Comparison of ENCODE assay signal across 24 cellular contexts in the genomic region with DNA sequence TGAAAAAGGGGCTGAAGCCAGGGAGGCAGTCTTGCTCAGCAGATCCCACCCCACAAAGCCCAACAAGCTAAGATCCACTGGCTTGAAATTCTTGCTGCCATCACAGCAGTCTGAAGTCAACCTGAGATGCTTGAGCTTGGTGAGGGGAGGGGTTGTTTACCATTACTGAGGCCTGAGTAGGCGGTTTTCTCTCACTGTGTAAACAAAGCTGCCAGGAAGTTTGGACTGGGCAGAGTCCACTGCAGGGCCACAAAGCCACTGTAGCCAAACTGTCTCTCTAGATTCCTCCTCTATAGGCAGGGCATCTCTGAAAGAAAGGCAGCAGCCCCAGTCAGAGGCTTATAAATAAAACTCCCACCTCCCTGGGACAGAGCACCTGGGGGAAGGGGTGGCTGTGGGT.
DNase-seq lines count a peak whose midpoint lies in the region; ATAC-seq, FAIRE-seq and TF ChIP-seq lines count a peak whose summit lies in the region.
"Had no signal": no experiment of that assay in that cellular context is flagged by ENCODE, and none has a peak within 500 bp of the region (broad histone marks: within the 10 kb centered on the region; RNA-seq: fewer than 3 reads in every experiment).

No MANE protein-coding gene starts in this region.

- H3K4me1 Mint-ChIP-seq in Caco-2 (ENCODE audit: low read depth, unreplicated experiment) (no peaks in the 10 kb centered on the region), HFFc6 (ENCODE audit: low read depth) (no peaks in the 10 kb centered on the region)

- no peak overlapping the region for H4K8ac ChIP-seq in H1 (ENCODE audit: extremely low read depth, insufficient read depth, low read length)

- H3K4me2 ChIP-seq in H1 (ENCODE audit: insufficient read depth in 1 of 2, low read depth in 2 of 2, low read length in 2 of 2), result no peak overlapping the region
- H3K4me2 ChIP-seq: PC-9 had no signal

- no peak overlapping the region for H3K4ac ChIP-seq in H1 (replicated peaks; ENCODE audit: insufficient read length, low read depth, low read length)

- DNase-seq in Caco-2, result peak; percentile 10 to 41
- DNase-seq in M059J (ENCODE audit: low read depth), result peak; percentile 3
- no peak for DNase-seq in H1 (ENCODE audit: low read depth in 1 of 2, low spot score in 2 of 2)
- DNase-seq in right lobe of liver, result peak; percentile 32 to 67 (median 61)
- no peak for DNase-seq in stimulated activated CD4-positive, alpha-beta T cell treated with anti-CD3 and anti-CD28 coated beads, Interleukin-2, amount 100 ng/mL, for 48 hours
- DNase-seq in HFFc6, result no peak
- DNase-seq: C1 segment of cervical spinal cord; CD8-positive, alpha-beta T cell; GOT3; NCI-H1092; NCI-H1417 treated with DMSO at 0.1 percent for 48 hours; NCI-H1694 treated with DMSO at 0.1 percent for 48 hours; NCI-H2081; NCI-H2227 treated with DMSO at 0.1 percent for 48 hours; NCI-H524; NCI-H748 treated with DMSO at 0.1 percent for 48 hours; NK-92 treated with Interleukin-12 subunit alpha and Interleukin-12 subunit beta, amount 100 ng/mL, for 24 hours; PC-9; Right ventricle myocardium superior; RPMI8226; T-helper 1 cell had no signal

- peaks cover 10% of the 10 kb centered on the region for H3K9me3 Mint-ChIP-seq in Caco-2 (ENCODE audit: unreplicated experiment)
- peaks cover 18% of the 10 kb centered on the region for H3K9me3 Mint-ChIP-seq in HFFc6

- no peaks in the 10 kb centered on the region for H4K20me1 ChIP-seq in H1 (replicated peaks in 1 of 2; ENCODE audit: control insufficient read depth in 1 of 2, insufficient read depth in 2 of 2, low read length in 2 of 2)

- H3K4me3 ChIP-seq in Caco-2 (ENCODE audit: low read depth, low read length) (no peak overlapping the region), H1 (ENCODE audit: extremely low read depth in 1 of 4, insufficient read depth in 2 of 4, low read depth in 3 of 4, low read length in 4 of 4) (no peak overlapping the region), right lobe of liver (no peak overlapping the region)
- H3K4me3 ChIP-seq: PC-9 had no signal

- H2BK120ac ChIP-seq in H1 (replicated peaks; ENCODE audit: low read depth, low read length), result no peak overlapping the region

- H2BK20ac ChIP-seq in H1 (ENCODE audit: low read length), result no peak overlapping the region

- no peak overlapping the region for H3K9ac ChIP-seq in H1 (replicated peaks in 1 of 4; ENCODE audit: extremely low read depth in 1 of 4, low read depth in 3 of 4, low read length in 3 of 4)

- intact Hi-C loops in Caco-2 (cut with micrococcal nuclease; ENCODE audit: unreplicated experiment), result no loop called here
- intact Hi-C loops in right lobe of liver (cut with DNase I), result no loop called here

- no peaks in the 10 kb centered on the region for H3K79me1 ChIP-seq in H1 (ENCODE audit: low read depth, low read length)

- ATAC-seq in right lobe of liver (peak; percentile 94 to 100 (median 97)), HG02938 (IDR thresholded peaks at IDR 0.05; ENCODE audit: unreplicated experiment) (no peak), HG03095 (IDR thresholded peaks at IDR 0.05; ENCODE audit: unreplicated experiment) (no peak)
- ATAC-seq: CD8-positive, alpha-beta T cell had no signal

- no peak overlapping the region for H3K27ac Mint-ChIP-seq in Caco-2 (ENCODE audit: unreplicated experiment)
- H3K27ac Mint-ChIP-seq in HFFc6, result no peak overlapping the region
- H3K27ac Mint-ChIP-seq: CD8-positive, alpha-beta T cell had no signal

- no peak overlapping the region for H3K27ac ChIP-seq in H1 (ENCODE audit: low read depth, low read length)
- no peak overlapping the region for H3K27ac ChIP-seq in right lobe of liver
- H3K27ac ChIP-seq: PC-9 had no signal

- H2BK15ac ChIP-seq in H1 (ENCODE audit: low read length), result no peak overlapping the region

- TF ChIP-seq POLR2A in H1 (IDR thresholded peaks at IDR 0.05; ENCODE audit: control extremely low read depth in 1 of 2, low read depth in 2 of 2, low read length in 2 of 2) (no peak), right lobe of liver (IDR thresholded peaks at IDR 0.05) (no peak)

- POLR2A ChIA-PET in Caco-2 (lab: Charles Lee), result no interaction called here
- POLR2A ChIA-PET in H1 (lab: Charles Lee; ENCODE audit: partially characterized antibody), result no interaction called here

- no peaks in the 10 kb centered on the region for H3K4me1 ChIP-seq in Caco-2
- no peaks in the 10 kb centered on the region for H3K4me1 ChIP-seq in H1 (replicated peaks in 1 of 4; ENCODE audit: control insufficient read depth in 3 of 4, insufficient read depth in 4 of 4, low read length in 3 of 4)
- peaks cover 0 to 12% (median 1%) of the 10 kb centered on the region in 4 donors for H3K4me1 ChIP-seq in right lobe of liver

- TF ChIP-seq RAD21 in H1 (IDR thresholded peaks at IDR 0.05 in 1 of 2, conservative IDR thresholded peaks at IDR 0.05 in 1 of 2; ENCODE audit: low read depth in 2 of 2, low read length in 2 of 2), result no peak

- H3K27me3 ChIP-seq in Caco-2 (replicated peaks; ENCODE audit: control insufficient read depth, insufficient read depth, low read length) (no peaks in the 10 kb centered on the region), H1 (replicated peaks in 1 of 4; ENCODE audit: control insufficient read depth in 3 of 4, extremely low read depth in 1 of 4, insufficient read depth in 3 of 4, low read length in 3 of 4) (no peaks in the 10 kb centered on the region), right lobe of liver (no peaks in the 10 kb centered on the region)

- CTCF ChIA-PET in Caco-2 (lab: Charles Lee) (no interaction called here), H1 (lab: Charles Lee; ENCODE audit: partially characterized antibody) (no interaction called here)

- no TSS peak for BruUV-seq in Caco-2 (replicated peaks; lab: Mats Ljungman, UMichigan)

- H2AK5ac ChIP-seq in H1 (ENCODE audit: low read depth, low read length), result no peak overlapping the region

- H3K14ac ChIP-seq in H1 (ENCODE audit: insufficient read length), result no peak overlapping the region

- no peak for TF ChIP-seq CTCF in Caco-2 (IDR thresholded peaks at IDR 0.05; ENCODE audit: insufficient read depth in 1 of 2, low read depth in 1 of 2, low read length in 1 of 2, severe bottlenecking in 1 of 2, unreplicated experiment in 1 of 2)
- no peak for TF ChIP-seq CTCF in H1 (IDR thresholded peaks at IDR 0.05; ENCODE audit: control extremely low read depth in 1 of 3, insufficient read depth in 1 of 3, low read depth in 1 of 3, low read length in 3 of 3)
- no peak for TF ChIP-seq CTCF in right lobe of liver (IDR thresholded peaks at IDR 0.05)
- no peak for TF ChIP-seq CTCF in HFFc6 (IDR thresholded peaks at IDR 0.05)

- no peaks in the 10 kb centered on the region for H3K23me2 ChIP-seq in H1 (ENCODE audit: low read depth, low read length)

- H3K79me2 ChIP-seq in H1 (ENCODE audit: control insufficient read depth in 1 of 2, insufficient read depth in 2 of 2, low read length in 2 of 2), result no peaks in the 10 kb centered on the region

- H3K56ac ChIP-seq in H1 (replicated peaks; ENCODE audit: insufficient read length, low read depth, low read length), result no peak overlapping the region

- H3K27me3 Mint-ChIP-seq in Caco-2 (ENCODE audit: insufficient read depth, unreplicated experiment) (no peaks in the 10 kb centered on the region), HFFc6 (ENCODE audit: insufficient read depth) (no peaks in the 10 kb centered on the region; the same call in 1 of the 2 replicates)

- WGBS in H1 (ENCODE audit: extremely low coverage in 1 of 2, insufficient coverage in 1 of 2, insufficient read length in 1 of 2, insufficient replicate concordance in 2 of 2, low coverage in 1 of 2, low lambda C conversion rate in 2 of 2, missing lambda C conversion rate in 1 of 2), 2 experiments, result 80% methylated on average over 1 of the region's 1 CpG; no CpG with 5 or more reads in 1 of the 2 experiments
- 17% methylated on average over 1 of the region's 1 CpG for WGBS in right lobe of liver (ENCODE audit: insufficient coverage, low coverage, low lambda C conversion rate, missing lambda C conversion rate)

- no peak overlapping the region for H4K5ac ChIP-seq in H1 (ENCODE audit: insufficient read length, low read depth, low read length)

- no peaks in the 10 kb centered on the region for H3K9me3 ChIP-seq in Caco-2
- no peaks in the 10 kb centered on the region for H3K9me3 ChIP-seq in H1 (ENCODE audit: insufficient read depth in 2 of 2, low read depth in 1 of 2, low read length in 1 of 2)
- H3K9me3 ChIP-seq in right lobe of liver, result no peaks in the 10 kb centered on the region

- TF ChIP-seq EP300 in H1 (IDR thresholded peaks at IDR 0.05; ENCODE audit: borderline replicate concordance in 1 of 2, low read depth in 2 of 2, low read length in 2 of 2), result no peak

- H3K18ac ChIP-seq in H1 (ENCODE audit: extremely low read depth, low read length), result no peak overlapping the region

- no peak overlapping the region for H3K23ac ChIP-seq in H1 (ENCODE audit: insufficient read length)

- H3K36me3 Mint-ChIP-seq in Caco-2 (ENCODE audit: insufficient read depth, unreplicated experiment), result no peaks in the 10 kb centered on the region
- peaks cover 13% of the 10 kb centered on the region; the same call in 1 of the 2 replicates for H3K36me3 Mint-ChIP-seq in HFFc6 (ENCODE audit: low read depth)
- H3K36me3 Mint-ChIP-seq: CD8-positive, alpha-beta T cell had no signal

- no peak overlapping the region for H2BK5ac ChIP-seq in H1 (ENCODE audit: low read depth, low read length)

- no peak overlapping the region for H2BK12ac ChIP-seq in H1 (ENCODE audit: low read depth, low read length)

- H3K4me3 Mint-ChIP-seq in Caco-2 (ENCODE audit: unreplicated experiment), result no peak overlapping the region
- no peak overlapping the region for H3K4me3 Mint-ChIP-seq in HFFc6
- H3K4me3 Mint-ChIP-seq: CD8-positive, alpha-beta T cell had no signal

- H2AFZ ChIP-seq in H1 (ENCODE audit: low read length), result peak overlapping the region; percentile 88
- H2AFZ ChIP-seq: PC-9 had no signal

- no peak overlapping the region for H4K91ac ChIP-seq in H1 (replicated peaks; ENCODE audit: insufficient read length, low read length)

- no peak for FAIRE-seq in H1 (lab: Jason Lieb, UNC)
- FAIRE-seq: G401.6 had no signal

- no peaks in the 10 kb centered on the region for H3K36me3 ChIP-seq in Caco-2 (ENCODE audit: control insufficient read depth, insufficient read depth, low read length)
- no peaks in the 10 kb centered on the region for H3K36me3 ChIP-seq in H1 (ENCODE audit: control insufficient read depth in 2 of 4, insufficient read depth in 4 of 4, low read length in 3 of 4)
- H3K36me3 ChIP-seq in right lobe of liver, result no peaks in the 10 kb centered on the region

TF ChIP-seq in H1, 55 proteins besides CTCF, POLR2A, EP300 and RAD21 (continues in another document):
- TF ChIP-seq EGR1 (IDR thresholded peaks at IDR 0.05; ENCODE audit: borderline replicate concordance, low read depth, low read length), result no peak
- no peak for TF ChIP-seq RBBP5 (IDR thresholded peaks at IDR 0.05; ENCODE audit: borderline replicate concordance, low read depth, low read length)
- TF ChIP-seq EZH2 (IDR thresholded peaks at IDR 0.05; ENCODE audit: low read depth, low read length, severe bottlenecking), result no peak
- TF ChIP-seq FOSL1 (IDR thresholded peaks at IDR 0.05; ENCODE audit: insufficient read depth, low read depth, low read length), result no peak
- no peak for TF ChIP-seq SIX5 (IDR thresholded peaks at IDR 0.05; ENCODE audit: low read depth, low read length)
- TF ChIP-seq KDM5A (IDR thresholded peaks at IDR 0.05; ENCODE audit: low read length), result no peak
- TF ChIP-seq SP1 (IDR thresholded peaks at IDR 0.05; ENCODE audit: low read depth, low read length), result no peak
- no peak for TF ChIP-seq KDM4A (IDR thresholded peaks at IDR 0.05; ENCODE audit: low read depth, low read length, severe bottlenecking)

Comparison
In these comparisons a context has a peak if more than half of its experiments do, and no peak if none do; other contexts are left out.
1. DNase-seq: peak in Caco-2 (2 of 2), M059J (single experiment) and right lobe of liver (3 of 3); none in H1 (0 of 2), stimulated activated CD4-positive, alpha-beta T cell treated with anti-CD3 and anti-CD28 coated beads, Interleukin-2, amount 100 ng/mL, for 48 hours (0 of 2) and HFFc6 (single experiment).
2. ATAC-seq: peak in right lobe of liver (4 of 4); none in HG02938 (single experiment) and HG03095 (single experiment).